In the genomic region with DNA sequence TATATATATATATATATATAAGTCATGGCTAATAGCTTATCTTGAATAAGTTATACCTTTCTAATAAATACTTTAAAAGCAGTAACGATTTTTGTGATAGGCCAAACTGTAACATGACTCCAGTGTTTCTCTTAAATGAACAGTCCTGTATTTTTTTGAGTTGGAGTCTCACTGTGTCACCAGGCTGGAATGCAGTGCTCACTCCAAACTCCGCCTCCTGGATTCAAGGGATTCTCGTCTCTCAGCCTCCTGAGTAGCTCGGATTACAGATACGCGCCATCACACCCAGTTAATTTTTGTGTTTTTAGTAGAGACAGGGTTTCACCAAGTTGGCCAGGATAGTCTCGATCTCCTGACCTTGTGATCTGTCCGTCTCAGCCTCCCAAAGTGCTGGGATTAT, we compare ENCODE assay signal across 1 cellular context.
TF ChIP-seq lines count a peak whose summit lies in the region.

No MANE protein-coding gene starts in this region.

TF ChIP-seq in HepG2, 621 proteins besides CTCF, POLR2A, EP300 and RAD21 (continued from another document):
- TF ChIP-seq ZNF724P (CRISPR knock-in tag; IDR thresholded peaks at IDR 0.05; ENCODE audit: borderline replicate concordance) (no peak), SIX4 (CRISPR knock-in tag; IDR thresholded peaks at IDR 0.05) (no peak), ZKSCAN5 (CRISPR knock-in tag; IDR thresholded peaks at IDR 0.05) (no peak)
TF ChIP-seq in HepG2: peak in this region for 0.
